Comparison of ENCODE assay signal across 18 cellular contexts in genomic region chr22:17753401-17753989, GRCh38. TPM values are rescaled to one million over a fixed set of nuclear protein-coding genes. Genes with fewer than 3 reads are reported as not detected.
DNase-seq lines count a peak whose midpoint lies in the region; ATAC-seq, FAIRE-seq and TF ChIP-seq lines count a peak whose summit lies in the region.
"Had no signal": no experiment of that assay in that cellular context is flagged by ENCODE, and none has a peak within 500 bp of the region (broad histone marks: within the 10 kb centered on the region; RNA-seq: fewer than 3 reads in every experiment).

No MANE protein-coding gene starts in this region.

- H3K27ac ChIP-seq in K562 (ENCODE audit: extremely low read depth, low read depth, low read length) = no peak overlapping the region
- H3K27ac ChIP-seq: colonic mucosa, HL-60 had no signal

- in situ Hi-C loops in Caki2 (cut with HindIII; ENCODE audit: low pct_unique_long_range_greater_than_20kb, low sequenced_read_pairs) = no loop called here
- in situ Hi-C loops in KBM-7 (cut with MboI; ENCODE audit: low pct_unique_long_range_greater_than_20kb, low sequenced_read_pairs) = no loop called here
- in situ Hi-C loops in K562 (cut with MboI) = no loop called here

- no TSS peak for BruUV-seq in K562 (replicated peaks; lab: Mats Ljungman, UMichigan)

- H4K20me1 ChIP-seq in K562 (replicated peaks; ENCODE audit: control insufficient read depth, insufficient read depth, low read length) = no peaks in the 10 kb centered on the region; the same call in 1 of the 2 replicates

- POLR2A ChIA-PET in K562 (lab: Yijun Ruan, JAX) = interaction anchor here (0.8 kb wide), 1 partner anchor 14 kb away, joined by 3 read pairs; no protein-coding TSS in a partner anchor

- TF ChIP-seq EP300 in K562 (IDR thresholded peaks at IDR 0.05; ENCODE audit: low read length) = no peak

- H3K4me2 ChIP-seq in K562 (ENCODE audit: insufficient read depth, low read length) = no peak overlapping the region

- CTCF ChIA-PET in K562 (lab: Yijun Ruan, JAX; ENCODE audit: low intra/inter-chr PET ratio) = no interaction called here

- peaks cover 2% of the 10 kb centered on the region for H3K4me1 Mint-ChIP-seq in activated CD4-positive, alpha-beta T cell treated with anti-CD3 and anti-CD28 coated beads, Interleukin-2, amount 10 ng/mL, durations not matched to agents 24 days and 14 days
- H3K4me1 Mint-ChIP-seq: activated CD8-positive, alpha-beta memory T cell treated with anti-CD3 and anti-CD28 coated beads, Interleukin-2, amount 10 ng/mL, durations not matched to agents 7 days and 5 days had no signal

- H3K9me1 ChIP-seq in K562 (ENCODE audit: control insufficient read depth, insufficient read depth, low read length) = peaks cover 6% of the 10 kb centered on the region

- H3K27me3 ChIP-seq in K562 (ENCODE audit: control insufficient read depth in 2 of 2, insufficient read depth in 2 of 2, low read length in 2 of 2) = no peaks in the 10 kb centered on the region
- H3K27me3 ChIP-seq: colonic mucosa had no signal

- no peak overlapping the region for H3K4me3 ChIP-seq in K562
- H3K4me3 ChIP-seq: colonic mucosa had no signal

- no peak overlapping the region; a peak in 1 of 4 replicates for H3K9ac ChIP-seq in K562 (ENCODE audit: insufficient read depth in 1 of 2, low read depth in 2 of 2, low read length in 2 of 2)

- H3K27ac Mint-ChIP-seq in activated CD4-positive, alpha-beta T cell treated with anti-CD3 and anti-CD28 coated beads, Interleukin-2, amount 10 ng/mL, durations not matched to agents 24 days and 14 days = no peak overlapping the region
- H3K27ac Mint-ChIP-seq: activated CD8-positive, alpha-beta memory T cell treated with anti-CD3 and anti-CD28 coated beads, Interleukin-2, amount 10 ng/mL, durations not matched to agents 7 days and 5 days had no signal

- TF ChIP-seq CTCF in K562 (IDR thresholded peaks at IDR 0.05 in 2 of 3, conservative IDR thresholded peaks at IDR 0.05 in 1 of 3; ENCODE audit: insufficient read depth in 2 of 3, low read depth in 1 of 3, low read length in 3 of 3) = no peak

- H3K36me3 ChIP-seq in K562 (ENCODE audit: control insufficient read depth, insufficient read depth, low read length) = 0 out of 3 replicates have a peak, but pooled peaks cover 5% of the 10 kb centered on the region
- H3K36me3 ChIP-seq: colonic mucosa had no signal

- peaks cover 41% of the 10 kb centered on the region for H3K79me2 ChIP-seq in K562 (ENCODE audit: control insufficient read depth, insufficient read depth, low read length)

- intact Hi-C loops in K562 (cut with micrococcal nuclease) = no loop called here
- intact Hi-C loops in activated CD4-positive, alpha-beta T cell treated with anti-CD3 and anti-CD28 coated beads, Interleukin-2, amount 10 ng/mL, durations not matched to agents 24 days and 14 days (cut with micrococcal nuclease) = no loop called here

- DNase-seq in Caki2 (ENCODE audit: low read depth) (peak; percentile 68), KBM-7 (peak; percentile 11), K562 (ENCODE audit: extremely low read depth in 1 of 4, low spot score in 3 of 4) (no peak), myocyte (ENCODE audit: low read depth) (peak; percentile 79), NCI-H1092 treated with DMSO at 0.1 percent for 48 hours (lab: John Stamatoyannopoulos, UW) (no peak)
- DNase-seq in activated CD4-positive, alpha-beta T cell treated with anti-CD3 and anti-CD28 coated beads, Interleukin-2, amount 10 ng/mL, durations not matched to agents 24 days and 14 days = no peak
- DNase-seq: activated CD4-positive, CD25-positive, alpha-beta regulatory T cell treated with anti-CD3 and anti-CD28 coated beads, Interleukin-2, amount 50 U/mL, for 72 hours; activated CD8-positive, alpha-beta memory T cell treated with anti-CD3 and anti-CD28 coated beads, Interleukin-2, amount 10 ng/mL, durations not matched to agents 7 days and 5 days; activated gamma-delta T cell; anterior cingulate cortex; colonic mucosa; Karpas-422; NCI-H1930; NCI-H446; SIG-M5 had no signal

- H3K36me3 Mint-ChIP-seq in activated CD4-positive, alpha-beta T cell treated with anti-CD3 and anti-CD28 coated beads, Interleukin-2, amount 10 ng/mL, durations not matched to agents 24 days and 14 days (ENCODE audit: low read depth) = peaks cover 2% of the 10 kb centered on the region
- H3K36me3 Mint-ChIP-seq: activated CD8-positive, alpha-beta memory T cell treated with anti-CD3 and anti-CD28 coated beads, Interleukin-2, amount 10 ng/mL, durations not matched to agents 7 days and 5 days had no signal

- no peak overlapping the region for H2AFZ ChIP-seq in K562 (ENCODE audit: low read depth, low read length)

- no peaks in the 10 kb centered on the region for H3K9me3 ChIP-seq in K562 (replicated peaks; ENCODE audit: control insufficient read depth, insufficient read depth, low read depth, low read length)
- H3K9me3 ChIP-seq: colonic mucosa had no signal

- peaks cover 1% of the 10 kb centered on the region for H3K27me3 Mint-ChIP-seq in activated CD4-positive, alpha-beta T cell treated with anti-CD3 and anti-CD28 coated beads, Interleukin-2, amount 10 ng/mL, durations not matched to agents 24 days and 14 days
- H3K27me3 Mint-ChIP-seq: activated CD8-positive, alpha-beta memory T cell treated with anti-CD3 and anti-CD28 coated beads, Interleukin-2, amount 10 ng/mL, durations not matched to agents 7 days and 5 days had no signal

- TF ChIP-seq POLR2A in K562 (conservative IDR thresholded peaks at IDR 0.05) = no peak

- peaks cover 0 to 21% of the 10 kb centered on the region in 2 experiments; a peak in 1 of 5 replicates for H3K4me1 ChIP-seq in K562 (replicated peaks in 1 of 2; ENCODE audit: control insufficient read depth in 2 of 2, insufficient read depth in 2 of 2, low read length in 2 of 2)
- H3K4me1 ChIP-seq: colonic mucosa had no signal

- no peaks in the 10 kb centered on the region for H3K9me3 Mint-ChIP-seq in activated CD4-positive, alpha-beta T cell treated with anti-CD3 and anti-CD28 coated beads, Interleukin-2, amount 10 ng/mL, durations not matched to agents 24 days and 14 days

- 66% methylated on average over 13 of the region's 13 CpGs for WGBS in K562 (ENCODE audit: insufficient coverage, low coverage, missing lambda C conversion rate)

- TF ChIP-seq RAD21 in K562 (CRISPR knock-in tag; conservative IDR thresholded peaks at IDR 0.05 in 1 of 2, IDR thresholded peaks at IDR 0.05 in 1 of 2) = no peak

- no peak for FAIRE-seq in K562 (lab: Jason Lieb, UNC)

- H3K4me3 Mint-ChIP-seq in activated CD4-positive, alpha-beta T cell treated with anti-CD3 and anti-CD28 coated beads, Interleukin-2, amount 10 ng/mL, durations not matched to agents 24 days and 14 days = no peak overlapping the region
- H3K4me3 Mint-ChIP-seq: activated CD8-positive, alpha-beta memory T cell treated with anti-CD3 and anti-CD28 coated beads, Interleukin-2, amount 10 ng/mL, durations not matched to agents 7 days and 5 days had no signal

- ATAC-seq in K562 (no peak; the same call in 2 of the 3 replicates), GM18873 (IDR thresholded peaks at IDR 0.05; ENCODE audit: low FRiP score, unreplicated experiment) (no peak), GM19452 (IDR thresholded peaks at IDR 0.05; ENCODE audit: unreplicated experiment) (no peak)
- ATAC-seq: activated CD8-positive, alpha-beta memory T cell treated with anti-CD3 and anti-CD28 coated beads, Interleukin-2, amount 10 ng/mL, durations not matched to agents 7 days and 5 days had no signal

TF ChIP-seq in K562, 482 proteins besides CTCF, POLR2A, EP300 and RAD21 (continues in another document):
- TF ChIP-seq ZKSCAN1 (IDR thresholded peaks at IDR 0.05; ENCODE audit: low read depth, low read length) = no peak
- TF ChIP-seq E2F8 (IDR thresholded peaks at IDR 0.05; ENCODE audit: low read depth, partially characterized antibody) = no peak

RNA-seq across cellular contexts. Expression of gene BID, which starts 20.8 kb away (rescaled TPM):
- 167 and 198 TPM in 2 replicates for total RNA-seq in Caki2 (2014; rRNA removed; shearing (Covaris generic); ENCODE audit: low replicate concordance)
- total RNA-seq in K562 (2011; cell fraction: chromatin; rRNA removed; ENCODE audit: low replicate concordance) = 18.0 and 26.5 TPM in 2 replicates
- total RNA-seq in K562 (2011; cell fraction: nucleolus; rRNA removed) = 39.3 and 42.0 TPM in 2 replicates
- total RNA-seq in K562 (2011; cell fraction: nucleoplasm; rRNA removed) = 27.0 and 30.7 TPM in 2 replicates
- total RNA-seq in K562 (2014; rRNA removed) (165 and 212 TPM in 2 replicates), K562 (2014; rRNA removed; fragmentation: Illumina TruSeq; extraction: Trizol) (25.5 and 26.3 TPM in 2 replicates), K562 (2015; rRNA removed; fragmentation: Illumina TruSeq; extraction: Trizol) (60.4 and 63.7 TPM in 2 replicates), K562 (2021) (94.7 and 99.6 TPM in 2 replicates), myocyte (44.6 and 62.7 TPM in 2 replicates)
- polyA plus RNA-seq in K562 (2011; rRNA removed) (119 and 164 TPM in 2 replicates), K562 (2014; fragmentation: Illumina TruSeq; extraction: Trizol) (35.2 and 84.7 TPM in 2 replicates), K562 (2014; fragmentation: Nextera tagmentation; extraction: Ambion mirVana) (1 to 10 TPM; 5.2 to 8.9 TPM), K562 (2014; rRNA removed) (208 and 209 TPM in 2 replicates)
- polyA plus RNA-seq in K562 (2011; cell fraction: cytosol; rRNA removed) = 249 and 453 TPM in 2 replicates
- 84.6 and 89.3 TPM in 2 replicates for polyA plus RNA-seq in K562 (2011; cell fraction: nucleus; rRNA removed)
- polyA plus RNA-seq in K562 (2012) = 60.9 and 80.1 TPM in 2 replicates
- 21.5 and 30.2 TPM in 2 replicates for polyA minus RNA-seq in K562 (2011; rRNA and poly(A)+ RNA removed)
- polyA minus RNA-seq in K562 (2011; cell fraction: cytosol; rRNA and poly(A)+ RNA removed) = 46.1 and 91.5 TPM in 2 replicates
- polyA minus RNA-seq in K562 (2011; cell fraction: nucleus; rRNA and poly(A)+ RNA removed) = 7.7 and 13.4 TPM in 2 replicates
- 33.1 TPM for polyA plus RNA-seq in myocyte (2012)
- 17.8 and 18.0 TPM in 2 replicates for total RNA-seq in activated CD4-positive, alpha-beta T cell treated with anti-CD3 and anti-CD28 coated beads, Interleukin-2, amount 10 ng/mL, durations not matched to agents 24 days and 14 days

Comparison
In these comparisons a context has a peak if more than half of its experiments do, and no peak if none do; other contexts are left out.
1. DNase-seq: peak in Caki2 (single experiment), KBM-7 (single experiment) and myocyte (single experiment); none in K562 (0 of 4), NCI-H1092 treated with DMSO at 0.1 percent for 48 hours (single experiment) and activated CD4-positive, alpha-beta T cell treated with anti-CD3 and anti-CD28 coated beads, Interleukin-2, amount 10 ng/mL, durations not matched to agents 24 days and 14 days (single experiment).